ENCODE assay signal across 12 cellular contexts in the genomic region with DNA sequence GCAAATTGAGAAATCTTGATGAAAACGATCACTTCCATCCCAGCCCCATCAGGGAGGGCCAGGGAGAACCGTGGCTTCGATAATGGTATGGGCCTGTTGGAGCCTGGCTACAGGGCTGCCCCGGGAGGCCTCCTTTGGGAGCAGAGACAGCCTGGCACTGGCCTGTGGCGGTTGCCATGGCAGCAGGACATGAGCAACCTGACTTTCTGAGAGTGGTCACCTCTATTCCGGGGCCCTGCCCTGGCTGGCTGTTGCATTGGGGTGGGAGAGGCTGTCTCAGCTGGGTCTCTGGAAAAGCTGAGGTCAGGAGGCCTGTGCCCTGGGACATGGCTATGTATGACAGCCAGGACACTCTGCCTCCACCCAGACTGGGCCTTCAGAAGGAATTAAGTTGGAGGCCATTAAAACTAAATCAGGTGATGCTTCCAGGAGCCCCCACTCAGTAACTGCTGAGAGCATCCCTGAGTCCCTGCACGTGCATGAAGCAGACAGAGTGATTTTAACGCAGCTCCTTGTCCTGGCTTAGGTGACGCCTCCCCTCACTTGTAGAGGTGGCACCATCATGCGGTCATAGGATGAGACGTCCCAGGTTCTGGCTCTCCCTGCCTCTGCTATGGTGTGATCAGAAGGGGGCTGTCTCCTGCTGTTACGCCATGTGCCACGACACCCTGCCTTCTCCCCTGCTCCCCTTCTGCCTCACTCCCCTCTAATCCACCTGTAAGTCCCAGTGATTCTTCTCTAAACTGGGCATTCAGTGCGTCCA.
DNase-seq lines count a peak whose midpoint lies in the region; TF ChIP-seq lines count a peak whose summit lies in the region.
"Had no signal": no experiment of that assay in that cellular context is flagged by ENCODE, and none has a peak within 500 bp of the region (broad histone marks: within the 10 kb centered on the region; RNA-seq: fewer than 3 reads in every experiment).

No MANE protein-coding gene starts in this region.

- H3K4me1 Mint-ChIP-seq in H9 = peaks cover 31 to 35% of the 10 kb centered on the region in 2 experiments

- H3K4me2 ChIP-seq in H9 (ENCODE audit: insufficient read depth, insufficient read length, low read length) (no peak overlapping the region), neuronal stem cell (ENCODE audit: insufficient read depth, low read length, poor library complexity, severe bottlenecking) (no peak overlapping the region)

- TF ChIP-seq CTCF in H9 (conservative IDR thresholded peaks at IDR 0.05) = no peak
- TF ChIP-seq CTCF in transverse colon (IDR thresholded peaks at IDR 0.05) = no peak

- H3K4me1 ChIP-seq in H9 (ENCODE audit: insufficient read depth, low read length) (peaks cover 5% of the 10 kb centered on the region; the same call in 1 of the 2 replicates), neuronal stem cell (ENCODE audit: control insufficient read depth in 2 of 2, insufficient read depth in 1 of 2, low read depth in 1 of 2, low read length in 2 of 2) (peaks cover 0 to 20% of the 10 kb centered on the region in 2 donors), transverse colon (peaks cover 0 to 2% (median 0%) of the 10 kb centered on the region in 4 donors)

- no peak overlapping the region for H3K56ac ChIP-seq in H9 (ENCODE audit: insufficient read length, low read depth, low read length)

- H2BK15ac ChIP-seq in H9 (ENCODE audit: low read depth, low read length) = no peak overlapping the region
- H2BK15ac ChIP-seq in neuronal stem cell (ENCODE audit: low read length) = peak overlapping the region; percentile 27

- intact Hi-C loops in transverse colon (cut with DNase I; ENCODE audit: low total_unique reads) = no loop called here

- H3K14ac ChIP-seq in H9 (ENCODE audit: insufficient read depth, low read length) (no peak overlapping the region), neuronal stem cell (ENCODE audit: low read length) (no peak overlapping the region)

- H2BK120ac ChIP-seq in H9 (ENCODE audit: low read depth, low read length, poor library complexity, severe bottlenecking) = no peak overlapping the region
- H2BK120ac ChIP-seq in neuronal stem cell (ENCODE audit: low read depth, low read length) = no peak overlapping the region

- no peaks in the 10 kb centered on the region for H3K9me3 ChIP-seq in H9 (ENCODE audit: control insufficient read depth, low read depth, low read length)
- H3K9me3 ChIP-seq in neuronal stem cell (replicated peaks in 1 of 2; ENCODE audit: control insufficient read depth in 2 of 2, insufficient read depth in 1 of 2, low read depth in 1 of 2, low read length in 2 of 2) = no peaks in the 10 kb centered on the region
- no peaks in the 10 kb centered on the region for H3K9me3 ChIP-seq in transverse colon

- H3K18ac ChIP-seq in H9 (ENCODE audit: insufficient read length, low read depth, low read length) = no peak overlapping the region
- H3K18ac ChIP-seq in neuronal stem cell (ENCODE audit: low read length) = peak overlapping the region; percentile 30

- no peak for TF ChIP-seq POLR2A in transverse colon (IDR thresholded peaks at IDR 0.05)

- H3K27me3 Mint-ChIP-seq in H9 (ENCODE audit: low read depth) = no peaks in the 10 kb centered on the region
- H3K27me3 Mint-ChIP-seq: CD8-positive, alpha-beta memory T cell had no signal

- H3T11ph ChIP-seq in H9 (ENCODE audit: low read length) = no peak overlapping the region

- no peaks in the 10 kb centered on the region for H3K36me3 ChIP-seq in neuronal stem cell (replicated peaks in 1 of 2; ENCODE audit: control insufficient read depth in 2 of 2, insufficient read depth in 2 of 2, low read length in 2 of 2)
- no peaks in the 10 kb centered on the region for H3K36me3 ChIP-seq in transverse colon

- TF ChIP-seq EP300 in transverse colon (IDR thresholded peaks at IDR 0.05; ENCODE audit: low read depth) = no peak

- no CpG with 5 or more reads among the region's 14 CpGs for WGBS in H9 (ENCODE audit: extremely low coverage, insufficient read length, low lambda C conversion rate)
- WGBS in neuronal stem cell (ENCODE audit: extremely low coverage in 2 of 2, insufficient read length in 2 of 2, insufficient replicate concordance in 1 of 2), 2 donors = no CpG with 5 or more reads among the region's 14 CpGs
- WGBS in transverse colon (ENCODE audit: low coverage in 1 of 2), 2 donors = 92% methylated on average over 14 of the region's 14 CpGs; no CpG with 5 or more reads in 1 of the 2 donors

- no peak overlapping the region for H3K9ac ChIP-seq in H9 (ENCODE audit: extremely low read depth, insufficient read length, low read length)
- H3K9ac ChIP-seq in neuronal stem cell (ENCODE audit: low read depth, low read length, poor library complexity) = no peak overlapping the region

- DNase-seq in D341Med (ENCODE audit: low spot score) (peak; percentile 12), H9 (peak; percentile 31), cerebellum (ENCODE audit: low spot score) (peak; percentile 50), neuronal stem cell (ENCODE audit: low spot score) (no peak), substantia nigra (lab: John Stamatoyannopoulos, UW) (no peak), transverse colon (no peak), NCI-H187 (lab: John Stamatoyannopoulos, UW) (no peak)
- DNase-seq: CD8-positive, alpha-beta memory T cell; Karpas-422; MM.1S; NCI-H1105 treated with DMSO at 0.1 percent for 48 hours; PC-3 had no signal

- H2AK5ac ChIP-seq in H9 (ENCODE audit: insufficient read length, low read length) (no peak overlapping the region), neuronal stem cell (ENCODE audit: low read depth, low read length) (no peak overlapping the region)

- H3K79me2 ChIP-seq in H9 (ENCODE audit: insufficient read depth, low read length) = no peaks in the 10 kb centered on the region

- no peak overlapping the region for H2BK20ac ChIP-seq in H9 (ENCODE audit: low read depth, low read length, poor library complexity, severe bottlenecking)

- H3K27ac Mint-ChIP-seq in H9 = peak overlapping the region in 1 of 3 experiments; percentile 30; a peak in 3 of 7 replicates

- in situ Hi-C loops in transverse colon (cut with MboI; ENCODE audit: low pct_ligation_motif_present in 1 of 4, low pct_unique_long_range_greater_than_20kb in 1 of 4, low sequenced_read_pairs in 3 of 4) = loop anchor here in 1 of 4 donors (10.0 kb wide), 1 partner anchor 195 kb away; no protein-coding TSS in a partner anchor

- H4K91ac ChIP-seq in H9 (ENCODE audit: insufficient read length, low read depth, low read length) (no peak overlapping the region), neuronal stem cell (ENCODE audit: low read depth, low read length, poor library complexity) (no peak overlapping the region)

- H3K9me3 Mint-ChIP-seq in H9 = no peaks in the 10 kb centered on the region
- H3K9me3 Mint-ChIP-seq: CD8-positive, alpha-beta memory T cell had no signal

- H3K4me3 ChIP-seq in neuronal stem cell (ENCODE audit: low read length in 2 of 2) = no peak overlapping the region
- H3K4me3 ChIP-seq in transverse colon = no peak overlapping the region

- H2BK12ac ChIP-seq in H9 (ENCODE audit: insufficient read length, low read depth, low read length) (no peak overlapping the region), neuronal stem cell (ENCODE audit: low read length) (peak overlapping the region; percentile 63)

- H3K36me3 Mint-ChIP-seq in H9 (ENCODE audit: insufficient read depth in 1 of 3, low read depth in 3 of 3) = no peaks in the 10 kb centered on the region

- H3K27ac ChIP-seq in H9 (ENCODE audit: insufficient read length, low read depth, low read length) (no peak overlapping the region), neuronal stem cell (replicated peaks; ENCODE audit: low read length) (no peak overlapping the region), substantia nigra (ENCODE audit: low read depth, low read length, poor library complexity, severe bottlenecking) (no peak overlapping the region), transverse colon (no peak overlapping the region)

- H3K27me3 ChIP-seq in H9 (ENCODE audit: insufficient read depth, low read length) (no peaks in the 10 kb centered on the region), neuronal stem cell (ENCODE audit: control insufficient read depth in 3 of 3, insufficient read depth in 3 of 3, low read depth in 1 of 3, low read length in 3 of 3) (no peaks in the 10 kb centered on the region), transverse colon (no peaks in the 10 kb centered on the region)

- H2AFZ ChIP-seq in H9 (ENCODE audit: low read length) (no peak overlapping the region), neuronal stem cell (ENCODE audit: low read length) (no peak overlapping the region)

- no peak overlapping the region for H2BK5ac ChIP-seq in H9 (ENCODE audit: insufficient read length, low read length)
- no peak overlapping the region for H2BK5ac ChIP-seq in neuronal stem cell (ENCODE audit: low read length)

- no peak overlapping the region for H3K4me3 Mint-ChIP-seq in H9
- H3K4me3 Mint-ChIP-seq: CD8-positive, alpha-beta memory T cell had no signal

- H4K8ac ChIP-seq in H9 (replicated peaks; ENCODE audit: insufficient read length, low read depth, low read length) = no peak overlapping the region
- H4K8ac ChIP-seq in neuronal stem cell (ENCODE audit: low read depth, low read length) = no peak overlapping the region

- H3K4ac ChIP-seq in H9 (ENCODE audit: low read depth, low read length) (no peak overlapping the region), neuronal stem cell (ENCODE audit: low read length) (peak overlapping the region; percentile 26)

- H3K23ac ChIP-seq in H9 (ENCODE audit: insufficient read length, low read depth, low read length) (no peak overlapping the region), neuronal stem cell (ENCODE audit: low read depth, low read length, poor library complexity) (no peak overlapping the region)

- no peaks in the 10 kb centered on the region for H3K23me2 ChIP-seq in H9 (ENCODE audit: insufficient read length, low read depth, low read length, poor library complexity, severe bottlenecking)

- no peaks in the 10 kb centered on the region for H4K20me1 ChIP-seq in H9 (ENCODE audit: control insufficient read depth, insufficient read depth, insufficient read length)

- H3K79me1 ChIP-seq in H9 (ENCODE audit: insufficient read depth, low read depth, low read length, poor library complexity, severe bottlenecking) = no peaks in the 10 kb centered on the region
- no peaks in the 10 kb centered on the region for H3K79me1 ChIP-seq in neuronal stem cell (ENCODE audit: low read depth, low read length)

- no peak overlapping the region for H4K5ac ChIP-seq in H9 (ENCODE audit: insufficient read length, low read depth, low read length)

Comparison
In these comparisons a context has a peak if more than half of its experiments do, and no peak if none do; other contexts are left out.
1. DNase-seq: peak in D341Med (single experiment), H9 (single experiment) and cerebellum (single experiment); none in neuronal stem cell (single experiment), substantia nigra (0 of 49), transverse colon (single experiment) and NCI-H187 (0 of 2).